9 cellular contexts compared by ENCODE assay signal in the genomic region with DNA sequence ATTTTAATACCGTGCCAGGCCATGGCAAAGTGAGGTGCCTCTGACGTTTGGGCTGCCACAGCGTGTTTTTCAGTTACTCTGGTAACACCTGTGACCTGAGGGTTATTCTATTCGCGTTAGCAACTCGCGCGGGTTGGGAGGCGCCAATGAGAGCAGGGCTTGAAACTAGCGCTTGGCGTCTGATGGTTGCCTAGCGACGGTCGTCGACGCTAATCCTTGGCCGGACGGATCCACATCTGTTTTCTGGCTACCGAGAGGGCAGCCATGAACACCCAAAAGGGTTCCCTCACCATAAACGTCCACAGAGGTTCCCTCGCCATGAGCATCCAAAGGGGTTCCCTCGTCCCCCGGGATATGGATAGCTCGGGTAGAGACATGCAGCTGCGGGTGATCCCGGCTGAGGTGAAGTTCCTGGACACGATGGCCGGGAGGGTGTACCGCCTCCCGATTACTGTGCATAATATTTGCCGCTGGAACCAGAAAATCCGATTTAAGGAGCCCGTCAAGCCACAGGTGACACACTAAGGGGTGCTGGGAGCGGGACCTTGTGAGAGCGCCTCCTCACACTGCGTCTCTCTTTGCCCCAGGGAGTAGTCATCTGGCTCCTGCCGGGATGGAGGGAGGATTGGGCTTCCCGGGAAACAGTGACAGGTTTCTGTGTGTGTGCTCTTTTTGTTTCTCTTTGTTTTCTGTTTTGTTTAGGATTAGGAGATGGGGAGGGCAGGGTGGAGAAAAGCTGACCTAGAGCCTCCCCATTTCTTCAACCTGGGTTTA.
DNase-seq lines count a peak whose midpoint lies in the region; ATAC-seq and TF ChIP-seq lines count a peak whose summit lies in the region.
"Had no signal": no experiment of that assay in that cellular context is flagged by ENCODE, and none has a peak within 500 bp of the region (broad histone marks: within the 10 kb centered on the region; RNA-seq: fewer than 3 reads in every experiment).

CFAP47 (plus strand) TSS at position 199 of the 774 bp plus-strand sequence; CDS start at position 265, 66 bp downstream.

- ATAC-seq in HG02885 (IDR thresholded peaks at IDR 0.05; ENCODE audit: poor library complexity, unreplicated experiment), result no peak
- ATAC-seq in HG03378 (IDR thresholded peaks at IDR 0.05; ENCODE audit: unreplicated experiment), result no peak
- no peak for ATAC-seq in HG03460 (IDR thresholded peaks at IDR 0.05; ENCODE audit: unreplicated experiment)

- no peak within 1 kb of the TSS for H3K27ac ChIP-seq in iPS DF 6.9 (ENCODE audit: low read length)

- no peaks in the 10 kb centered on the region for H3K4me1 ChIP-seq in iPS DF 6.9 (ENCODE audit: control insufficient read depth, insufficient read depth, low read length)

- H3K4me3 ChIP-seq in iPS DF 6.9 (ENCODE audit: low read length), result peak within 1 kb of the TSS; percentile 52; the same call in 1 of the 2 replicates
- peak within 1 kb of the TSS; percentile 53 for H3K4me3 ChIP-seq in retinal pigment epithelial cell (ENCODE audit: low read length)

- H3K27me3 ChIP-seq in iPS DF 6.9 (ENCODE audit: control insufficient read depth, insufficient read depth, low read length), result no peaks in the 10 kb centered on the region

- DNase-seq in HPDE6-E6E7 (ENCODE audit: extremely low spot score) (peak; percentile 33), RPMI8226 (peak; percentile 41), iPS DF 6.9 (ENCODE audit: low read depth, low spot score) (peak; percentile 4), retinal pigment epithelial cell (ENCODE audit: low read depth) (peak; percentile 8)
- DNase-seq in activated CD4-positive, CD25-positive, alpha-beta regulatory T cell (lab: John Stamatoyannopoulos, UW), result no peak
- DNase-seq: immature natural killer cell had no signal

- WGBS in iPS DF 6.9 (ENCODE audit: insufficient coverage, insufficient read length), result no CpG with 5 or more reads among the region's 38 CpGs

- no peaks in the 10 kb centered on the region for H3K9me3 ChIP-seq in iPS DF 6.9 (ENCODE audit: control insufficient read depth, insufficient read depth, low read length)

- H3K36me3 ChIP-seq in iPS DF 6.9 (ENCODE audit: control insufficient read depth, insufficient read depth, low read length), result no peaks in the 10 kb centered on the region

- TF ChIP-seq CTCF in retinal pigment epithelial cell (conservative IDR thresholded peaks at IDR 0.05; ENCODE audit: low read depth, low read length), result no peak

Comparison
In these comparisons a context has a peak if more than half of its experiments do, and no peak if none do; other contexts are left out.
1. DNase-seq: peak in HPDE6-E6E7 (single experiment), RPMI8226 (single experiment), iPS DF 6.9 (single experiment) and retinal pigment epithelial cell (single experiment); none in activated CD4-positive, CD25-positive, alpha-beta regulatory T cell (0 of 4).